ENCODE assay signal across 8 cellular contexts in the genomic region with DNA sequence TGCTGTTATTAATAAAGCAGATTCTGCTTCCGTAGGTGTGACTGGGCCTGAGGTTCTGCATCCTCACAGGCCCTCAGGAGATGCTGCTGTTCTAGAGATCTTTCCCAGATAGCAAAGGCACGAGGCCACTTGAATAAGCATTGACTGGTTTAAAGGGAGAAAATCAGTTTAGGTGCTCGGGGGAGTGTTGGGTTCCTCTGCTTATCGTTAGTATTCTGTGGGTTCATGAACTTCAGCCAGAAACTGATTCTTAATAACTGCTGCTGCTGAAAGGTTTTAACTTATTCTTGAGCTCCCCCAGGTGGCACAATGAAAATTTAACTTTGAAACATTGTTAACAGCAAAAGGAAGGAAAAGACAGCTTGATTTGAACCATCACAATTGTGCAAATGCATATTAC. TPM values are rescaled to one million over a fixed set of nuclear protein-coding genes. Genes with fewer than 3 reads are reported as not detected.
A peak's percentile ranks its signal among the peaks of the same experiment; 100 is the strongest.
DNase-seq lines count a peak whose midpoint lies in the region; ATAC-seq, FAIRE-seq and TF ChIP-seq lines count a peak whose summit lies in the region.

No MANE protein-coding gene starts in this region.

- TF ChIP-seq CTCF in PC-9 (conservative IDR thresholded peaks at IDR 0.05) (peak; percentile 89), fibroblast of mammary gland (conservative IDR thresholded peaks at IDR 0.05; ENCODE audit: control insufficient read depth, insufficient read depth, low read depth, low read length) (peak; percentile 29), lower lobe of right lung (IDR thresholded peaks at IDR 0.05) (no peak)

- ATAC-seq in lower lobe of right lung (no peak), esophagus mucosa (no peak)

- H3K9me2 ChIP-seq in PC-9 (ENCODE audit: insufficient read depth), result no peaks in the 10 kb centered on the region

- in situ Hi-C loops in ACHN (cut with HindIII; ENCODE audit: low pct_ligation_motif_present, low pct_unique_long_range_greater_than_20kb, low sequenced_read_pairs), result no loop called here

- DNase-seq in ACHN (peak; percentile 33), PC-9 (no peak), fibroblast of mammary gland (ENCODE audit: low read depth) (peak; percentile 30), lower lobe of right lung (no peak), amygdala (lab: John Stamatoyannopoulos, UW) (no peak), NCI-H1092 (lab: John Stamatoyannopoulos, UW) (no peak)

- H3K79me2 ChIP-seq in PC-9 (ENCODE audit: low read depth), result no peaks in the 10 kb centered on the region

- H3K4me1 ChIP-seq in PC-9 (replicated peaks; ENCODE audit: insufficient read depth) (0 out of 2 replicates have a peak, but pooled peaks cover 5% of the 10 kb centered on the region), lower lobe of right lung (peaks cover 7% of the 10 kb centered on the region)

- H2AFZ ChIP-seq in PC-9, result no peak overlapping the region

- POLR2A ChIA-PET in PC-9 (lab: Charles Lee; ENCODE audit: unreplicated experiment), result no interaction called here

- no peak overlapping the region for H3K4me2 ChIP-seq in PC-9

- intact Hi-C loops in PC-9 (cut with micrococcal nuclease; ENCODE audit: unreplicated experiment), result loop anchor here (1.0 to 5.0 kb wide), 5 partner anchors 73 to 772 kb away; a partner anchor contains a TSS
- intact Hi-C loops in lower lobe of right lung (cut with DNase I), result no loop called here

- CTCF ChIA-PET in PC-9 (lab: Charles Lee), result interaction anchor here (0.5 to 2.4 kb wide), 10 partner anchors 20 to 786 kb away, joined by 3 to 12 read pairs (median 3); no protein-coding TSS in a partner anchor

- FAIRE-seq in G401.6 (lab: Jason Lieb, UNC), result peak; percentile 36

- peaks cover 16% of the 10 kb centered on the region; the same call in 1 of the 2 replicates for H3F3A ChIP-seq in PC-9 (ENCODE audit: insufficient read depth, low read depth)

- H3K27me3 ChIP-seq in PC-9 (ENCODE audit: insufficient read depth, low read depth) (no peaks in the 10 kb centered on the region), lower lobe of right lung (ENCODE audit: low read depth) (no peaks in the 10 kb centered on the region)

- H3K9me3 ChIP-seq in PC-9 (ENCODE audit: insufficient read depth, low read depth) (no peaks in the 10 kb centered on the region), lower lobe of right lung (no peaks in the 10 kb centered on the region)

- H3K36me3 ChIP-seq in PC-9 (ENCODE audit: low read depth) (peaks cover 51% of the 10 kb centered on the region), lower lobe of right lung (peaks cover 45% of the 10 kb centered on the region)

- H4K20me1 ChIP-seq in PC-9 (ENCODE audit: insufficient read depth), result no peaks in the 10 kb centered on the region

- H3K4me3 ChIP-seq in PC-9 (no peak overlapping the region), fibroblast of mammary gland (ENCODE audit: control insufficient read depth, low read depth, low read length) (no peak overlapping the region), lower lobe of right lung (no peak overlapping the region)

- BruUV-seq in PC-9 (replicated peaks; lab: Mats Ljungman, UMichigan), result no TSS peak

- H3K27ac ChIP-seq in PC-9 (no peak overlapping the region), lower lobe of right lung (no peak overlapping the region)

RNA-seq across cellular contexts. Expression of a gene that starts 56.9 kb away (rescaled TPM):
- 180 and 213 TPM in 2 replicates for total RNA-seq in PC-9 (2021)
- 70.4 TPM for total RNA-seq in lower lobe of right lung
- total RNA-seq in esophagus mucosa, result 65.2 TPM

Comparison
In these comparisons a context has a peak if more than half of its experiments do, and no peak if none do; other contexts are left out.
1. DNase-seq: peak in ACHN (single experiment) and fibroblast of mammary gland (single experiment); none in PC-9 (0 of 2), lower lobe of right lung (single experiment), amygdala (0 of 56) and NCI-H1092 (single experiment).